In genomic region chr10:3516191-3516590, GRCh38 we compare ENCODE assay signal across 14 cellular contexts.
"Had no signal": no experiment of that assay in that cellular context is flagged by ENCODE, and none has a peak within 500 bp of the region (broad histone marks: within the 10 kb centered on the region; RNA-seq: fewer than 3 reads in every experiment).

No MANE protein-coding gene starts in this region.

- H3K27ac ChIP-seq: esophagus squamous epithelium, pancreas, thyroid gland, uterus had no signal

- H3K27ac Mint-ChIP-seq: activated CD8-positive, alpha-beta T cell treated with anti-CD3 and anti-CD28 coated beads, Interleukin-2, amount 10 ng/mL, durations not matched to agents 7 days and 5 days; activated T-helper 1 cell treated with anti-CD3 and anti-CD28 coated beads, Interleukin-12 subunit alpha, Interleukin-12 subunit beta, Interleukin-2, Interleukin-4 antibody, amounts not matched to agents 30 ng/mL and 10 ng/mL and 1 ng/mL, durations not matched to agents 14 hours and 24 hours and 36 hours had no signal

- H3K36me3 ChIP-seq: esophagus squamous epithelium, pancreas, thyroid gland, uterus had no signal

- H3K9me3 ChIP-seq: esophagus squamous epithelium, pancreas, thyroid gland, uterus had no signal

- DNase-seq: activated CD4-positive, alpha-beta T cell treated with anti-CD3 and anti-CD28 coated beads for 4 hours; activated CD8-positive, alpha-beta memory T cell treated with anti-CD3 and anti-CD28 coated beads, Interleukin-2, amount 50 U/mL, for 48 hours; activated CD8-positive, alpha-beta T cell treated with anti-CD3 and anti-CD28 coated beads, Interleukin-2, amount 10 ng/mL, durations not matched to agents 7 days and 5 days; activated naive CD4-positive, alpha-beta T cell; esophagus squamous epithelium; glutamatergic neuron; kidney glomerular epithelial cell; pancreas; stimulated activated CD4-positive, alpha-beta T cell treated with anti-CD3 and anti-CD28 coated beads, Interleukin-12 subunit alpha, Interleukin-12 subunit beta, amount 100 ng/mL, for 4 hours; stimulated activated CD4-positive, alpha-beta T cell treated with anti-CD3 and anti-CD28 coated beads, Interleukin-2, amount 100 ng/mL, for 24 hours; thyroid gland; uterus had no signal

- H3K4me3 ChIP-seq: esophagus squamous epithelium, pancreas, thyroid gland, uterus had no signal

- H3K4me3 Mint-ChIP-seq: activated CD8-positive, alpha-beta T cell treated with anti-CD3 and anti-CD28 coated beads, Interleukin-2, amount 10 ng/mL, durations not matched to agents 7 days and 5 days; activated T-helper 1 cell treated with anti-CD3 and anti-CD28 coated beads, Interleukin-12 subunit alpha, Interleukin-12 subunit beta, Interleukin-2, Interleukin-4 antibody, amounts not matched to agents 30 ng/mL and 10 ng/mL and 1 ng/mL, durations not matched to agents 14 hours and 24 hours and 36 hours had no signal

- H3K27me3 ChIP-seq: esophagus squamous epithelium, pancreas, thyroid gland, uterus had no signal

- H3K4me1 ChIP-seq: esophagus squamous epithelium, pancreas, thyroid gland, uterus had no signal

- ATAC-seq: activated CD8-positive, alpha-beta T cell treated with anti-CD3 and anti-CD28 coated beads, Interleukin-2, amount 10 ng/mL, durations not matched to agents 7 days and 5 days; pancreas; SK-N-SH treated with all-trans-retinoic acid at 6 μM for 48 hours had no signal
